In genomic region chr14:93239869-93240677, GRCh38 we compare ENCODE assay signal across 1 cellular context.
TF ChIP-seq lines count a peak whose summit lies in the region.

No MANE protein-coding gene starts in this region.

TF ChIP-seq in IMR-90, 13 proteins besides CTCF, POLR2A, EP300 and RAD21:
- TF ChIP-seq BHLHE40 (IDR thresholded peaks at IDR 0.05; ENCODE audit: low read depth, low read length) (no peak), MAFK (IDR thresholded peaks at IDR 0.05; ENCODE audit: low read depth, low read length) (no peak), SMC3 (IDR thresholded peaks at IDR 0.05; ENCODE audit: low read depth, low read length) (no peak), RFX5 (IDR thresholded peaks at IDR 0.05; ENCODE audit: low read depth, low read length) (no peak), MAZ (IDR thresholded peaks at IDR 0.05; ENCODE audit: borderline replicate concordance, low read depth, low read length) (no peak), CEBPB (IDR thresholded peaks at IDR 0.05; ENCODE audit: low read depth, low read length) (no peak), MXI1 (IDR thresholded peaks at IDR 0.05; ENCODE audit: borderline replicate concordance, low read depth, low read length) (no peak), FOS (IDR thresholded peaks at IDR 0.05; ENCODE audit: low read depth, low read length) (peak; percentile 68)
